In genomic region chr22:46730568-46731245, GRCh38 we compare ENCODE assay signal across 12 cellular contexts. TPM values are rescaled to one million over a fixed set of nuclear protein-coding genes. Genes with fewer than 3 reads are reported as not detected.
DNase-seq lines count a peak whose midpoint lies in the region; ATAC-seq, FAIRE-seq and TF ChIP-seq lines count a peak whose summit lies in the region.
"Had no signal": no experiment of that assay in that cellular context is flagged by ENCODE, and none has a peak within 500 bp of the region (broad histone marks: within the 10 kb centered on the region; RNA-seq: fewer than 3 reads in every experiment).

No MANE protein-coding gene starts in this region.

- no peak for FAIRE-seq in GM12878 (lab: Jason Lieb, UNC)

- no peaks in the 10 kb centered on the region for H3K27me3 ChIP-seq in heart left ventricle
- H3K27me3 ChIP-seq in GM12878 (replicated peaks in 1 of 2; ENCODE audit: control insufficient read depth in 2 of 2, insufficient read depth in 2 of 2, low read length in 1 of 2) = no peaks in the 10 kb centered on the region
- no peaks in the 10 kb centered on the region for H3K27me3 ChIP-seq in right lobe of liver
- no peaks in the 10 kb centered on the region for H3K27me3 ChIP-seq in upper lobe of left lung

- POLR2A ChIA-PET in GM12878 (lab: Charles Lee) = interaction anchor here (0.6 kb wide), 1 partner anchor 413 kb away, joined by 3 read pairs; no protein-coding TSS in a partner anchor

- intact Hi-C loops in heart left ventricle (cut with DNase I) (loop anchor here in 3 of 10 donors (2.0 to 5.0 kb wide), 3 partner anchors 43 to 148 kb away; no protein-coding TSS in a partner anchor), left ventricle myocardium superior (cut with micrococcal nuclease) (loop anchor here (10.0 kb wide), 1 partner anchor 46 kb away; no protein-coding TSS in a partner anchor), GM12878 (cut with micrococcal nuclease; ENCODE audit: unreplicated experiment) (no loop called here), right lobe of liver (cut with DNase I) (no loop called here)

- TF ChIP-seq POLR2A in heart left ventricle (IDR thresholded peaks at IDR 0.05) (no peak), GM12878 (IDR thresholded peaks at IDR 0.05; ENCODE audit: low read depth, low read length) (no peak), right lobe of liver (IDR thresholded peaks at IDR 0.05) (no peak), upper lobe of left lung (IDR thresholded peaks at IDR 0.05) (no peak)

- no peak overlapping the region for H3K4me2 ChIP-seq in GM12878 (ENCODE audit: control insufficient read depth, insufficient read depth)

- no peak for TF ChIP-seq CTCF in heart left ventricle (IDR thresholded peaks at IDR 0.05)
- no peak for TF ChIP-seq CTCF in GM12878 (IDR thresholded peaks at IDR 0.05 in 2 of 3, conservative IDR thresholded peaks at IDR 0.05 in 1 of 3; ENCODE audit: control insufficient read depth in 2 of 3, extremely low read depth in 1 of 3, insufficient read depth in 1 of 3, low read depth in 3 of 3, low read length in 3 of 3)
- TF ChIP-seq CTCF in right lobe of liver (IDR thresholded peaks at IDR 0.05) = no peak
- TF ChIP-seq CTCF in upper lobe of left lung (IDR thresholded peaks at IDR 0.05) = no peak

- SMC1A ChIA-PET in GM12878 (lab: Charles Lee; ENCODE audit: uncharacterized antibody, unreplicated experiment) = interaction anchor here (1.7 to 2.2 kb wide), 2 partner anchors 10 to 32 kb away, joined by 4 to 5 read pairs; partner anchors contain the start of gene TBC1D22A

- no peak overlapping the region for H2AFZ ChIP-seq in GM12878 (ENCODE audit: control insufficient read depth, low read depth, low read length)

- CTCF ChIA-PET in GM12878 (lab: Yijun Ruan, JAX) = interaction anchor here (2.3 kb wide), 1 partner anchor 167 kb away, joined by 6 read pairs; no protein-coding TSS in a partner anchor

- H3K4me3 ChIP-seq in heart left ventricle (no peak overlapping the region), GM12878 (no peak overlapping the region), right lobe of liver (peak overlapping the region in 1 of 3 donors; percentile 10), upper lobe of left lung (no peak overlapping the region)

- RAD21 ChIA-PET in GM12878 (lab: Charles Lee; ENCODE audit: unreplicated experiment) = interaction anchor here (1.0 kb wide), 1 partner anchor 18 kb away, joined by 3 read pairs; no protein-coding TSS in a partner anchor

- peak overlapping the region in 11 of 12 donors; percentile 44 to 99 (median 75) for H3K27ac ChIP-seq in heart left ventricle
- H3K27ac ChIP-seq in GM12878 (ENCODE audit: control insufficient read depth, insufficient read depth) = no peak overlapping the region
- H3K27ac ChIP-seq in right lobe of liver = peak overlapping the region; percentile 57 to 74 (median 69)
- peak overlapping the region; percentile 17 to 49 (median 22) for H3K27ac ChIP-seq in upper lobe of left lung
- H3K27ac ChIP-seq: C4-2B had no signal

- ATAC-seq in heart left ventricle (no peak), left ventricle myocardium superior (no peak), GM12878 (no peak), right lobe of liver (no peak), upper lobe of left lung (ENCODE audit: low FRiP score in 2 of 2) (no peak), GM19035 (IDR thresholded peaks at IDR 0.05; ENCODE audit: unreplicated experiment) (no peak)

- peaks cover 6% of the 10 kb centered on the region for H4K20me1 ChIP-seq in GM12878 (ENCODE audit: control insufficient read depth, insufficient read depth)

- BruUV-seq in GM12878 (replicated peaks; lab: Mats Ljungman, UMichigan) = no TSS peak

- H3K9me3 ChIP-seq in heart left ventricle (no peaks in the 10 kb centered on the region), GM12878 (replicated peaks; ENCODE audit: control insufficient read depth, insufficient read depth, low read length) (no peaks in the 10 kb centered on the region), right lobe of liver (no peaks in the 10 kb centered on the region), upper lobe of left lung (no peaks in the 10 kb centered on the region)

- no peak overlapping the region for H3K9ac ChIP-seq in GM12878 (ENCODE audit: control insufficient read depth, insufficient read depth, low read length)

- H3K79me2 ChIP-seq in GM12878 (ENCODE audit: control insufficient read depth, insufficient read depth, low read length) = peaks cover 32% of the 10 kb centered on the region

- TF ChIP-seq EP300 in GM12878 (IDR thresholded peaks at IDR 0.05; ENCODE audit: borderline replicate concordance in 1 of 2, control insufficient read depth in 1 of 2, low read depth in 2 of 2, low read length in 2 of 2) = no peak
- TF ChIP-seq EP300 in upper lobe of left lung (IDR thresholded peaks at IDR 0.05) = no peak

- TF ChIP-seq RAD21 in GM12878 (IDR thresholded peaks at IDR 0.05; ENCODE audit: insufficient read depth, low read depth, low read length) = no peak

- WGBS in heart left ventricle, 4 donors = 46 to 50% (median 48%) methylated on average over 8 to 9 of the region's 9 CpGs
- whole genome bisulfite sequencing in GM12878 (ENCODE audit: insufficient coverage, insufficient replicate concordance, low lambda C conversion rate, missing lambda C conversion rate) = 61% methylated on average over 9 of the region's 9 CpGs
- 48% methylated on average over 5 of the region's 9 CpGs for WGBS in right lobe of liver (ENCODE audit: insufficient coverage, low coverage, low lambda C conversion rate, missing lambda C conversion rate)
- WGBS in upper lobe of left lung, 2 donors = 66 to 67% methylated on average over 5 to 9 of the region's 9 CpGs

- H3K36me3 ChIP-seq in heart left ventricle = peaks cover 0 to 39% (median 0%) of the 10 kb centered on the region in 9 donors
- H3K36me3 ChIP-seq in GM12878 (ENCODE audit: control insufficient read depth in 2 of 2, insufficient read depth in 2 of 2, low read length in 1 of 2) = peaks cover 0 to 12% of the 10 kb centered on the region in 2 experiments; a peak in 2 of 4 replicates
- peaks cover 0 to 2% (median 0%) of the 10 kb centered on the region in 4 donors for H3K36me3 ChIP-seq in right lobe of liver
- H3K36me3 ChIP-seq in upper lobe of left lung = peaks cover 0 to 22% (median 5%) of the 10 kb centered on the region in 4 donors

- no peak for DNase-seq in heart left ventricle
- DNase-seq in left ventricle myocardium superior = no peak
- DNase-seq in GM12878 (ENCODE audit: low read depth, low spot score) = no peak
- DNase-seq in right lobe of liver = no peak
- DNase-seq in upper lobe of left lung = no peak
- no peak for DNase-seq in NCI-H748 treated with DMSO at 0.1 percent for 48 hours (lab: John Stamatoyannopoulos, UW)
- DNase-seq in activated effector memory CD4-positive, alpha-beta T cell treated with Interleukin-2 at 50 U/mL for 16 hours = no peak
- DNase-seq: activated T-cell treated with anti-CD3 and anti-CD28 coated beads, Interleukin-2, amount 50 U/mL, for 4 hours; hippocampal formation; NK-92 treated with Interleukin-12 subunit alpha and Interleukin-12 subunit beta, amount 100 ng/mL, for 24 hours had no signal

- H3K4me1 ChIP-seq in heart left ventricle (peaks cover 30 to 97% (median 84%) of the 10 kb centered on the region in 12 donors), GM12878 (ENCODE audit: control insufficient read depth, insufficient read depth, low read length) (peaks cover 26% of the 10 kb centered on the region), right lobe of liver (peaks cover 0 to 94% (median 44%) of the 10 kb centered on the region in 4 donors), upper lobe of left lung (peaks cover 30 to 44% (median 38%) of the 10 kb centered on the region in 4 donors)

- in situ Hi-C loops in GM12878 (cut with MboI) = no loop called here

RNA-seq across cellular contexts. Expression of gene CERK, which starts 7.3 kb away (rescaled TPM):
- 100 to 1,000 TPM in 1 of 9 donors, 10 to 100 TPM in 8; 52.6 to 125 (median 72.3) TPM for total RNA-seq in heart left ventricle
- 100 to 1,000 TPM in 1 of 2 donors, 10 to 100 TPM in 1; 17.8 to 114 TPM for polyA plus RNA-seq in heart left ventricle
- total RNA-seq in left ventricle myocardium superior = 87.5 TPM
- 35.5 and 35.9 TPM in 2 replicates for total RNA-seq in GM12878 (2013; cell fraction: nucleolus; rRNA removed)
- total RNA-seq in GM12878 (2014; rRNA removed) = 40.3 and 40.6 TPM in 2 replicates
- total RNA-seq in GM12878 (2014; rRNA removed; fragmentation: Illumina TruSeq; extraction: Trizol) = 30.8 and 32.6 TPM in 2 replicates
- 41.1 and 42.0 TPM in 2 replicates for total RNA-seq in GM12878 (2021)
- 11.5 TPM for polyA plus RNA-seq in GM12878 (2011; ENCODE audit: low read depth)
- polyA plus RNA-seq in GM12878 (2011; rRNA removed) = 25.3 and 27.8 TPM in 2 replicates
- polyA plus RNA-seq in GM12878 (2011; cell fraction: cytosol; rRNA removed) = 28.7 and 34.2 TPM in 2 replicates
- polyA plus RNA-seq in GM12878 (2011; cell fraction: nucleus; rRNA removed) = 14.9 and 21.7 TPM in 2 replicates
- 18.6 and 19.3 TPM in 2 replicates for polyA plus RNA-seq in GM12878 (2012)
- 15.3 and 26.8 TPM in 2 replicates for polyA plus RNA-seq in GM12878 (2014; fragmentation: Illumina TruSeq; extraction: Trizol)
- polyA plus RNA-seq in GM12878 (2014; fragmentation: Nextera tagmentation; extraction: Ambion mirVana) = 1 to 10 TPM; 4.0 to 5.8 TPM
- polyA plus RNA-seq in GM12878 (2014; rRNA removed) = 39.8 and 46.9 TPM in 2 replicates
- polyA plus RNA-seq in GM12878 (2016; fragmentation: Nextera tagmentation; extraction: Ambion mirVana) = 10 to 100 TPM; 26.9 to 35.6 TPM
- 37.7 and 40.8 TPM in 2 replicates for polyA minus RNA-seq in GM12878 (2011; rRNA and poly(A)+ RNA removed)
- polyA minus RNA-seq in GM12878 (2011; cell fraction: cytosol; rRNA and poly(A)+ RNA removed) = 13.1 and 15.7 TPM in 2 replicates
- polyA minus RNA-seq in GM12878 (2011; cell fraction: nucleus; rRNA and poly(A)+ RNA removed) = 10.8 and 24.0 TPM in 2 replicates
- 10 to 100 TPM in 5 of 6 experiments, 1 to 10 TPM in 1; 9.6 to 27.5 (median 18.5) TPM for total RNA-seq in right lobe of liver
- 10 to 100 TPM; 26.9 to 55.5 (median 32.7) TPM for total RNA-seq in upper lobe of left lung

RNA-seq across cellular contexts. Expression of gene TBC1D22A, which starts 31.7 kb away (rescaled TPM):
- 10 to 100 TPM; 14.0 to 30.7 (median 18.6) TPM for total RNA-seq in heart left ventricle
- 10 to 100 TPM in 1 of 2 donors, 1 to 10 TPM in 1; 9.4 to 18.9 TPM for polyA plus RNA-seq in heart left ventricle
- 15.8 TPM for total RNA-seq in left ventricle myocardium superior
- 103 and 120 TPM in 2 replicates for total RNA-seq in GM12878 (2013; cell fraction: nucleolus; rRNA removed)
- total RNA-seq in GM12878 (2014; rRNA removed) = 25.2 and 27.7 TPM in 2 replicates
- total RNA-seq in GM12878 (2014; rRNA removed; fragmentation: Illumina TruSeq; extraction: Trizol) = 9.8 and 9.9 TPM in 2 replicates
- total RNA-seq in GM12878 (2021) = 44.7 and 45.5 TPM in 2 replicates
- 16.4 TPM for polyA plus RNA-seq in GM12878 (2011; ENCODE audit: low read depth)
- polyA plus RNA-seq in GM12878 (2011; rRNA removed) = 30.9 and 41.8 TPM in 2 replicates
- polyA plus RNA-seq in GM12878 (2011; cell fraction: cytosol; rRNA removed) = 45.0 and 49.5 TPM in 2 replicates
- 43.1 and 44.1 TPM in 2 replicates for polyA plus RNA-seq in GM12878 (2011; cell fraction: nucleus; rRNA removed)
- polyA plus RNA-seq in GM12878 (2012) = 44.7 and 50.1 TPM in 2 replicates
- 18.6 and 24.1 TPM in 2 replicates for polyA plus RNA-seq in GM12878 (2014; fragmentation: Illumina TruSeq; extraction: Trizol)
- 1 to 10 TPM in 1 of 2 experiments, under 1 TPM in 1; 0.63 to 2.6 TPM for polyA plus RNA-seq in GM12878 (2014; fragmentation: Nextera tagmentation; extraction: Ambion mirVana)
- polyA plus RNA-seq in GM12878 (2014; rRNA removed) = 30.9 and 35.2 TPM in 2 replicates
- polyA plus RNA-seq in GM12878 (2016; fragmentation: Nextera tagmentation; extraction: Ambion mirVana) = 10 to 100 TPM; 27.0 to 32.9 TPM
- 39.3 and 47.8 TPM in 2 replicates for polyA minus RNA-seq in GM12878 (2011; rRNA and poly(A)+ RNA removed)
- 18.0 and 23.3 TPM in 2 replicates for polyA minus RNA-seq in GM12878 (2011; cell fraction: cytosol; rRNA and poly(A)+ RNA removed)
- 34.8 and 46.1 TPM in 2 replicates for polyA minus RNA-seq in GM12878 (2011; cell fraction: nucleus; rRNA and poly(A)+ RNA removed)
- total RNA-seq in right lobe of liver = 10 to 100 TPM; 10.9 to 18.1 (median 14.0) TPM
- 10 to 100 TPM; 27.1 to 48.2 (median 35.3) TPM for total RNA-seq in upper lobe of left lung
